Comparison of ENCODE assay signal across 18 cellular contexts in the genomic region with DNA sequence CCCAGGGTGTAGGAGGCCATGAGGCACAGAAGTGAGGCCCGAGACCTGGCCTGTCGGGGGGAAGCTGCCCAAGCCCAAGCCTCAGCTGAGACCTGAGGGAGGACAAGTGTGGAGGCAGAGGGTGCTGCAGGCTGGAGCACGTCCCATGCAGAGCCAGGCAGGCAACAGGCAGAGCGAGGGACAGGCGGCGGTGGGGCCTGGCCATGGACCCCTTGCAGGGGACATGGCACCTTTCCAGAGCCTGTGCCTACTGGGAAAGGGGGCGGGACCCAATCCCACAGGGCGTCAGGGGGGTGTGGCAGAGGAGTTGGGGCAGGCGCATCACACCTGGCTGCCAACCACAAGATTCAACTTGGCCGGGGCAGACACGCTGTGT. TPM values are rescaled to one million over a fixed set of nuclear protein-coding genes. Genes with fewer than 3 reads are reported as not detected.
DNase-seq lines count a peak whose midpoint lies in the region; ATAC-seq, FAIRE-seq and TF ChIP-seq lines count a peak whose summit lies in the region.
"Had no signal": no experiment of that assay in that cellular context is flagged by ENCODE, and none has a peak within 500 bp of the region (broad histone marks: within the 10 kb centered on the region; RNA-seq: fewer than 3 reads in every experiment).

No MANE protein-coding gene starts in this region.

- ATAC-seq in pancreas (peak; percentile 6 to 23 (median 16)), GM19328 (IDR thresholded peaks at IDR 0.05; ENCODE audit: unreplicated experiment) (no peak)

- CTCF ChIA-PET in activated CD4-positive, alpha-beta memory T cell treated with anti-CD3 and anti-CD28 coated beads, Interleukin-2, amount 10 ng/mL, durations not matched to agents 7 days and 5 days (lab: Charles Lee), result interaction anchor here (1.1 kb wide), 1 partner anchor 39 kb away, joined by 3 read pairs; no protein-coding TSS in a partner anchor

- FAIRE-seq in pancreas (lab: Jason Lieb, UNC), result no peak
- FAIRE-seq: A204.1 had no signal

- no peaks in the 10 kb centered on the region for H3K9me3 Mint-ChIP-seq in activated CD4-positive, alpha-beta T cell treated with anti-CD3 and anti-CD28 coated beads, Interleukin-2, amount 10 ng/mL, durations not matched to agents 24 days and 14 days
- no peaks in the 10 kb centered on the region for H3K9me3 Mint-ChIP-seq in activated CD4-positive, alpha-beta memory T cell treated with anti-CD3 and anti-CD28 coated beads, Interleukin-2, amount 10 ng/mL, durations not matched to agents 7 days and 5 days
- H3K9me3 Mint-ChIP-seq in immature natural killer cell, result no peaks in the 10 kb centered on the region

- POLR2A ChIA-PET in activated CD4-positive, alpha-beta memory T cell treated with anti-CD3 and anti-CD28 coated beads, Interleukin-2, amount 10 ng/mL, durations not matched to agents 7 days and 5 days (lab: Charles Lee), result interaction anchor here (0.7 to 1.5 kb wide), 3 partner anchors 10 to 27 kb away, joined by 3 to 7 read pairs (median 3); partner anchors contain the start of gene LSP1

- peak overlapping the region; percentile 79 for H3K4me3 Mint-ChIP-seq in activated CD4-positive, alpha-beta T cell treated with anti-CD3 and anti-CD28 coated beads, Interleukin-2, amount 10 ng/mL, durations not matched to agents 24 days and 14 days
- no peak overlapping the region for H3K4me3 Mint-ChIP-seq in activated CD4-positive, alpha-beta memory T cell treated with anti-CD3 and anti-CD28 coated beads, Interleukin-2, amount 10 ng/mL, durations not matched to agents 7 days and 5 days
- peak overlapping the region in 4 of 5 donors; percentile 8 to 67 (median 62) for H3K4me3 Mint-ChIP-seq in immature natural killer cell

- peaks cover 27 to 58% (median 54%) of the 10 kb centered on the region in 3 donors for H3K4me1 ChIP-seq in pancreas

- no peaks in the 10 kb centered on the region for H3K9me3 ChIP-seq in pancreas
- H3K9me3 ChIP-seq: upper lobe of left lung had no signal

- no peak for TF ChIP-seq CTCF in pancreas (IDR thresholded peaks at IDR 0.05)

- no peak for DNase-seq in activated CD4-positive, alpha-beta T cell treated with anti-CD3 and anti-CD28 coated beads, Interleukin-2, amount 10 ng/mL, durations not matched to agents 24 days and 14 days
- DNase-seq in activated CD4-positive, alpha-beta T cell treated with anti-CD3 and anti-CD28 coated beads, Interleukin-2, amount 50 U/mL, for 4 hours, result no peak
- DNase-seq in activated CD4-positive, alpha-beta memory T cell treated with anti-CD3 and anti-CD28 coated beads, Interleukin-2, amount 10 ng/mL, durations not matched to agents 7 days and 5 days, result no peak
- no peak for DNase-seq in immature natural killer cell
- peak in 2 of 6 donors; percentile 63 for DNase-seq in pancreas
- DNase-seq in NOMO-1 treated with DMSO at 0.1 percent for 48 hours (lab: John Stamatoyannopoulos, UW; ENCODE audit: unreplicated experiment), result no peak
- no peak for DNase-seq in NCI-H1105 (lab: John Stamatoyannopoulos, UW)
- DNase-seq: central memory CD4-positive, alpha-beta T cell; GOT3; NCI-H187 treated with DMSO at 0.1 percent for 48 hours; stimulated activated naive CD4-positive, alpha-beta T cell had no signal

- H3K27me3 Mint-ChIP-seq in activated CD4-positive, alpha-beta T cell treated with anti-CD3 and anti-CD28 coated beads, Interleukin-2, amount 10 ng/mL, durations not matched to agents 24 days and 14 days, result peaks cover 3% of the 10 kb centered on the region
- no peaks in the 10 kb centered on the region for H3K27me3 Mint-ChIP-seq in activated CD4-positive, alpha-beta memory T cell treated with anti-CD3 and anti-CD28 coated beads, Interleukin-2, amount 10 ng/mL, durations not matched to agents 7 days and 5 days
- peaks cover 2 to 7% (median 6%) of the 10 kb centered on the region in 3 donors for H3K27me3 Mint-ChIP-seq in immature natural killer cell (ENCODE audit: low read depth in 3 of 3)

- peak overlapping the region; percentile 83 to 97 (median 94) for H3K27ac ChIP-seq in pancreas

- peak overlapping the region; percentile 92 for H3K27ac Mint-ChIP-seq in activated CD4-positive, alpha-beta T cell treated with anti-CD3 and anti-CD28 coated beads, Interleukin-2, amount 10 ng/mL, durations not matched to agents 24 days and 14 days
- peak overlapping the region; percentile 21 for H3K27ac Mint-ChIP-seq in activated CD4-positive, alpha-beta memory T cell treated with anti-CD3 and anti-CD28 coated beads, Interleukin-2, amount 10 ng/mL, durations not matched to agents 7 days and 5 days
- H3K27ac Mint-ChIP-seq in immature natural killer cell, result peak overlapping the region in 2 of 6 donors; percentile 83 to 95

- peaks cover 45% of the 10 kb centered on the region for H3K4me1 Mint-ChIP-seq in activated CD4-positive, alpha-beta T cell treated with anti-CD3 and anti-CD28 coated beads, Interleukin-2, amount 10 ng/mL, durations not matched to agents 24 days and 14 days
- peaks cover 54% of the 10 kb centered on the region for H3K4me1 Mint-ChIP-seq in activated CD4-positive, alpha-beta memory T cell treated with anti-CD3 and anti-CD28 coated beads, Interleukin-2, amount 10 ng/mL, durations not matched to agents 7 days and 5 days
- peaks cover 34 to 49% of the 10 kb centered on the region in 2 donors for H3K4me1 Mint-ChIP-seq in immature natural killer cell

- H3K4me3 ChIP-seq in pancreas, result no peak overlapping the region
- H3K4me3 ChIP-seq: smooth muscle cell, upper lobe of left lung had no signal

- no peaks in the 10 kb centered on the region for H3K36me3 ChIP-seq in pancreas
- H3K36me3 ChIP-seq: upper lobe of left lung had no signal

- H3K27me3 ChIP-seq in pancreas, result no peaks in the 10 kb centered on the region
- H3K27me3 ChIP-seq: upper lobe of left lung had no signal

- intact Hi-C loops in activated CD4-positive, alpha-beta T cell treated with anti-CD3 and anti-CD28 coated beads, Interleukin-2, amount 10 ng/mL, durations not matched to agents 24 days and 14 days (cut with micrococcal nuclease), result no loop called here
- intact Hi-C loops in pancreas (cut with DNase I), result no loop called here

- no peaks in the 10 kb centered on the region for H3K36me3 Mint-ChIP-seq in activated CD4-positive, alpha-beta T cell treated with anti-CD3 and anti-CD28 coated beads, Interleukin-2, amount 10 ng/mL, durations not matched to agents 24 days and 14 days (ENCODE audit: low read depth)
- H3K36me3 Mint-ChIP-seq in activated CD4-positive, alpha-beta memory T cell treated with anti-CD3 and anti-CD28 coated beads, Interleukin-2, amount 10 ng/mL, durations not matched to agents 7 days and 5 days (ENCODE audit: low read depth), result no peaks in the 10 kb centered on the region
- no peaks in the 10 kb centered on the region for H3K36me3 Mint-ChIP-seq in immature natural killer cell

- 51 to 56% methylated on average over 10 to 11 of the region's 11 CpGs for WGBS in pancreas, 2 donors

RNA-seq across cellular contexts. Expression of gene TNNI2, which starts 4.3 kb away (rescaled TPM):
- total RNA-seq in activated CD4-positive, alpha-beta T cell treated with anti-CD3 and anti-CD28 coated beads, Interleukin-2, amount 10 ng/mL, durations not matched to agents 24 days and 14 days, result not detected in 2 replicates
- total RNA-seq in activated CD4-positive, alpha-beta memory T cell treated with anti-CD3 and anti-CD28 coated beads, Interleukin-2, amount 10 ng/mL, durations not matched to agents 7 days and 5 days, result under 1 TPM; 0.38 to 0.60 TPM
- polyA plus RNA-seq in immature natural killer cell (1 to 10 TPM in 1 of 3 donors, under 1 TPM in 1, not detected in 1; 0.54 to 2.0 TPM), pancreas (10 to 100 TPM; 28.9 to 57.4 TPM)
- total RNA-seq in pancreas, result 1 to 10 TPM in 5 of 6 donors, not detected in 1; 2.5 to 8.7 (median 6.2) TPM
- total RNA-seq: fibroblast of villous mesenchyme, NCI-H460, osteoblast had no signal

RNA-seq across cellular contexts. Expression of gene SYT8, which starts 8.3 kb away (rescaled TPM):
- not detected in 2 replicates for total RNA-seq in activated CD4-positive, alpha-beta T cell treated with anti-CD3 and anti-CD28 coated beads, Interleukin-2, amount 10 ng/mL, durations not matched to agents 24 days and 14 days
- total RNA-seq in activated CD4-positive, alpha-beta memory T cell treated with anti-CD3 and anti-CD28 coated beads, Interleukin-2, amount 10 ng/mL, durations not matched to agents 7 days and 5 days, result not detected
- polyA plus RNA-seq in immature natural killer cell, result not detected
- 10 to 100 TPM in 3 of 6 donors, 1 to 10 TPM in 3; 3.6 to 34.2 (median 12.2) TPM for total RNA-seq in pancreas
- 10 to 100 TPM; 43.7 to 64.8 TPM for polyA plus RNA-seq in pancreas
- total RNA-seq: fibroblast of villous mesenchyme, NCI-H460 had no signal

RNA-seq across cellular contexts. Expression of gene LSP1, which starts 9.8 kb away (rescaled TPM):
- 303 and 322 TPM in 2 replicates for total RNA-seq in activated CD4-positive, alpha-beta T cell treated with anti-CD3 and anti-CD28 coated beads, Interleukin-2, amount 10 ng/mL, durations not matched to agents 24 days and 14 days
- total RNA-seq in activated CD4-positive, alpha-beta memory T cell treated with anti-CD3 and anti-CD28 coated beads, Interleukin-2, amount 10 ng/mL, durations not matched to agents 7 days and 5 days, result 100 to 1,000 TPM; 590 TPM
- polyA plus RNA-seq in immature natural killer cell (100 to 1,000 TPM; 437 to 767 (median 593) TPM), pancreas (10 to 100 TPM in 1 of 2 donors, 1 to 10 TPM in 1; 8.6 to 20.6 TPM)
- 10 to 100 TPM in 3 of 6 donors, 1 to 10 TPM in 3; 2.4 to 26.8 (median 8.4) TPM for total RNA-seq in pancreas
- total RNA-seq: fibroblast of villous mesenchyme, NCI-H460 had no signal

RNA-seq across cellular contexts. Expression of gene PRR33, which starts 48.6 kb away (rescaled TPM):
- not detected in 2 replicates for total RNA-seq in activated CD4-positive, alpha-beta T cell treated with anti-CD3 and anti-CD28 coated beads, Interleukin-2, amount 10 ng/mL, durations not matched to agents 24 days and 14 days
- total RNA-seq in activated CD4-positive, alpha-beta memory T cell treated with anti-CD3 and anti-CD28 coated beads, Interleukin-2, amount 10 ng/mL, durations not matched to agents 7 days and 5 days, result under 1 TPM; 0.08 TPM
- polyA plus RNA-seq in immature natural killer cell (under 1 TPM in 1 of 3 donors, not detected in 2; 0.35 TPM), pancreas (not detected)
- total RNA-seq in pancreas, result not detected
- total RNA-seq: fibroblast of villous mesenchyme, NCI-H460, osteoblast, smooth muscle cell, upper lobe of left lung had no signal
- polyA plus RNA-seq: smooth muscle cell had no signal

Comparison
In these comparisons a context has a peak if more than half of its experiments do, and no peak if none do; other contexts are left out.
1. RNA of gene LSP1, which starts 9.8 kb away (total RNA-seq): 590 TPM in activated CD4-positive, alpha-beta memory T cell treated with anti-CD3 and anti-CD28 coated beads, Interleukin-2, amount 10 ng/mL, durations not matched to agents 7 days and 5 days and 303 to 322 TPM in activated CD4-positive, alpha-beta T cell treated with anti-CD3 and anti-CD28 coated beads, Interleukin-2, amount 10 ng/mL, durations not matched to agents 24 days and 14 days; 2.4 to 26.8 TPM in pancreas; every median in the first group is over 10 times any median in the second.